ENCODE assay signal across 23 cellular contexts in genomic region chr12:70643927-70644326, GRCh38. TPM values are rescaled to one million over a fixed set of nuclear protein-coding genes. Genes with fewer than 3 reads are reported as not detected.
"Had no signal": no experiment of that assay in that cellular context is flagged by ENCODE, and none has a peak within 500 bp of the region (broad histone marks: within the 10 kb centered on the region; RNA-seq: fewer than 3 reads in every experiment).

No MANE protein-coding gene starts in this region.

- H3K9me3 Mint-ChIP-seq: activated naive CD8-positive, alpha-beta T cell treated with anti-CD3 and anti-CD28 coated beads, Interleukin-2, amount 50 U/mL, for 24 hours; activated T-helper 1 cell treated with anti-CD3 and anti-CD28 coated beads, Interleukin-12 subunit alpha, Interleukin-12 subunit beta, Interleukin-2, Interleukin-4 antibody, amounts not matched to agents 30 ng/mL and 10 ng/mL and 1 ng/mL, durations not matched to agents 14 hours and 24 hours and 36 hours; effector memory CD8-positive, alpha-beta T cell; neural crest cell; stimulated activated naive B cell treated with anti-CD40 and anti-IgM and Interleukin-4, amounts not matched to agents 10 μg/mL and 1 μg/mL and 100 μg/mL, for 72 hours had no signal

- H3K4me3 Mint-ChIP-seq: activated CD8-positive, alpha-beta T cell treated with anti-CD3 and anti-CD28 coated beads, Interleukin-2, amount 10 ng/mL, durations not matched to agents 7 days and 5 days; activated naive CD8-positive, alpha-beta T cell treated with anti-CD3 and anti-CD28 coated beads, Interleukin-2, amount 50 U/mL, for 24 hours; activated T-helper 1 cell treated with anti-CD3 and anti-CD28 coated beads, Interleukin-12 subunit alpha, Interleukin-12 subunit beta, Interleukin-2, Interleukin-4 antibody, amounts not matched to agents 30 ng/mL and 10 ng/mL and 1 ng/mL, durations not matched to agents 14 hours and 24 hours and 36 hours; effector memory CD8-positive, alpha-beta T cell; neural crest cell; stimulated activated naive B cell treated with anti-CD40 and anti-IgM and Interleukin-4, amounts not matched to agents 10 μg/mL and 1 μg/mL and 100 μg/mL, for 72 hours had no signal

- H3K36me3 Mint-ChIP-seq: stimulated activated naive B cell treated with anti-CD40 and anti-IgM and Interleukin-4, amounts not matched to agents 10 μg/mL and 1 μg/mL and 100 μg/mL, for 72 hours had no signal

- H3K27ac Mint-ChIP-seq: activated CD8-positive, alpha-beta T cell treated with anti-CD3 and anti-CD28 coated beads, Interleukin-2, amount 10 ng/mL, durations not matched to agents 7 days and 5 days; activated naive CD8-positive, alpha-beta T cell treated with anti-CD3 and anti-CD28 coated beads, Interleukin-2, amount 50 U/mL, for 24 hours; activated T-helper 1 cell treated with anti-CD3 and anti-CD28 coated beads, Interleukin-12 subunit alpha, Interleukin-12 subunit beta, Interleukin-2, Interleukin-4 antibody, amounts not matched to agents 30 ng/mL and 10 ng/mL and 1 ng/mL, durations not matched to agents 14 hours and 24 hours and 36 hours; effector memory CD8-positive, alpha-beta T cell; stimulated activated naive B cell treated with anti-CD40 and anti-IgM and Interleukin-4, amounts not matched to agents 10 μg/mL and 1 μg/mL and 100 μg/mL, for 72 hours had no signal

- H3K27ac ChIP-seq: body of pancreas, dorsolateral prefrontal cortex, transverse colon, WERI-Rb-1 had no signal

- H3K4me1 Mint-ChIP-seq: activated naive CD8-positive, alpha-beta T cell treated with anti-CD3 and anti-CD28 coated beads, Interleukin-2, amount 50 U/mL, for 24 hours; stimulated activated naive B cell treated with anti-CD40 and anti-IgM and Interleukin-4, amounts not matched to agents 10 μg/mL and 1 μg/mL and 100 μg/mL, for 72 hours had no signal

- DNase-seq: activated CD4-positive, alpha-beta T cell treated with anti-CD3 and anti-CD28 coated beads, Interleukin-2, amount 50 U/mL, for 1 hour; activated CD4-positive, CD25-positive, alpha-beta regulatory T cell treated with anti-CD3 and anti-CD28 coated beads, Interleukin-2, amount 50 U/mL, for 72 hours; activated CD8-positive, alpha-beta T cell treated with anti-CD3 and anti-CD28 coated beads, Interleukin-2, amount 10 ng/mL, durations not matched to agents 7 days and 5 days; activated gamma-delta T cell; activated naive CD4-positive, alpha-beta T cell treated with anti-CD3 and anti-CD28 coated beads, Interleukin-2, amount 50 U/mL, for 16 hours; activated naive CD8-positive, alpha-beta T cell treated with anti-CD3 and anti-CD28 coated beads, Interleukin-2, amount 50 U/mL, for 24 hours; body of pancreas; caudate nucleus; dorsolateral prefrontal cortex; effector memory CD8-positive, alpha-beta T cell; heart right ventricle; left colon; mesenchymal stem cell; occipital lobe; right lobe of liver; stimulated activated CD4-positive, alpha-beta T cell treated with anti-CD3 and anti-CD28 coated beads, Interleukin-15, amount 100 ng/mL, for 24 hours; stimulated activated naive B cell treated with anti-CD40 and anti-IgM and Interleukin-4, amounts not matched to agents 10 μg/mL and 1 μg/mL and 100 μg/mL, for 72 hours; T-helper 2 cell; transverse colon; WERI-Rb-1 had no signal

- H3K9me3 ChIP-seq: body of pancreas, heart right ventricle, right lobe of liver, transverse colon had no signal

- H3K4me3 ChIP-seq: body of pancreas, dorsolateral prefrontal cortex, heart right ventricle, right lobe of liver, skin epidermis, transverse colon had no signal

- H3K36me3 ChIP-seq: heart right ventricle, right lobe of liver, transverse colon, WERI-Rb-1 had no signal

- H3K27me3 ChIP-seq: body of pancreas, heart right ventricle, right lobe of liver, transverse colon had no signal

- H3K4me1 ChIP-seq: right lobe of liver had no signal

RNA-seq across cellular contexts. Expression of gene PTPRB, which starts 6.7 kb away (rescaled TPM):
- total RNA-seq: activated CD8-positive, alpha-beta T cell treated with anti-CD3 and anti-CD28 coated beads, Interleukin-2, amount 10 ng/mL, durations not matched to agents 7 days and 5 days; activated T-helper 1 cell treated with anti-CD3 and anti-CD28 coated beads, Interleukin-12 subunit alpha, Interleukin-12 subunit beta, Interleukin-2, Interleukin-4 antibody, amounts not matched to agents 30 ng/mL and 10 ng/mL and 1 ng/mL, durations not matched to agents 14 hours and 24 hours and 36 hours had no signal
